Comparison of ENCODE assay signal across 7 cellular contexts in genomic region chr3:184371570-184372018, GRCh38. TPM values are rescaled to one million over a fixed set of nuclear protein-coding genes. Genes with fewer than 3 reads are reported as not detected.
DNase-seq lines count a peak whose midpoint lies in the region; ATAC-seq, FAIRE-seq and TF ChIP-seq lines count a peak whose summit lies in the region.

No MANE protein-coding gene starts in this region.

- TF ChIP-seq POLR2A in GM12891 (IDR thresholded peaks at IDR 0.05; ENCODE audit: low read depth, low read length) = no peak

- ATAC-seq in HG03108 (IDR thresholded peaks at IDR 0.05; ENCODE audit: unreplicated experiment) = peak; percentile 72

- DNase-seq in GM12891 (ENCODE audit: insufficient read length, low spot score) = peak; percentile 73
- peak; percentile 83 for DNase-seq in NCI-H2171 treated with DMSO at 0.1 percent for 48 hours (lab: John Stamatoyannopoulos, UW)
- DNase-seq in UCSD-AML1 (lab: John Stamatoyannopoulos, UW; ENCODE audit: unreplicated experiment) = peak; percentile 68
- peak; percentile 83 for DNase-seq in bronchial epithelial cell (ENCODE audit: low read depth)
- peak; percentile 94 for DNase-seq in islet precursor cell
- DNase-seq in stimulated activated CD4-positive, alpha-beta T cell treated with anti-CD3 and anti-CD28 coated beads, Interleukin-15, amount 100 ng/mL, for 48 hours (ENCODE audit: low read depth in 2 of 2) = peak; percentile 40 to 51

- H3K36me3 ChIP-seq in bronchial epithelial cell (ENCODE audit: control insufficient read depth, insufficient read depth, low read length) = peaks cover 13% of the 10 kb centered on the region

- TF ChIP-seq CTCF in bronchial epithelial cell (IDR thresholded peaks at IDR 0.05; ENCODE audit: insufficient read depth, low read length, severe bottlenecking) = peak; percentile 98

- peak; percentile 83 for FAIRE-seq in GM12891 (lab: Jason Lieb, UNC)
- no peak for FAIRE-seq in bronchial epithelial cell (lab: Jason Lieb, UNC)

- H3K27me3 ChIP-seq in bronchial epithelial cell (ENCODE audit: control insufficient read depth, insufficient read depth, low read length) = peaks cover 9% of the 10 kb centered on the region

- no peak overlapping the region for H3K4me3 ChIP-seq in bronchial epithelial cell (ENCODE audit: low read depth, low read length)

TF ChIP-seq in GM12891, 5 proteins besides CTCF, POLR2A, EP300 and RAD21:
- TF ChIP-seq PAX5 (IDR thresholded peaks at IDR 0.05; ENCODE audit: insufficient read depth, low read length, severe bottlenecking) (no peak), SPI1 (IDR thresholded peaks at IDR 0.05; ENCODE audit: low read depth, low read length) (peak; percentile 67)

RNA-seq across cellular contexts. Expression of gene THPO, which starts 6.4 kb away (rescaled TPM):
- not detected for polyA plus RNA-seq in GM12891 (2012; ENCODE audit: low read depth, missing spikeins)
- total RNA-seq in bronchial epithelial cell = not detected in 2 replicates

RNA-seq across cellular contexts. Expression of gene CHRD, which starts 8.3 kb away (rescaled TPM):
- polyA plus RNA-seq in GM12891 (2012; ENCODE audit: low read depth, missing spikeins) = 0.05 TPM
- not detected in 2 replicates for total RNA-seq in bronchial epithelial cell

RNA-seq across cellular contexts. Expression of gene POLR2H, which starts 10.1 kb away (rescaled TPM):
- 93.5 TPM for polyA plus RNA-seq in GM12891 (2012; ENCODE audit: low read depth, missing spikeins)
- 48.4 and 112 TPM in 2 replicates for total RNA-seq in bronchial epithelial cell

RNA-seq across cellular contexts. Expression of gene CLCN2, which starts 10.2 kb away (rescaled TPM):
- 0.73 TPM for polyA plus RNA-seq in GM12891 (2012; ENCODE audit: low read depth, missing spikeins)
- total RNA-seq in bronchial epithelial cell = 2.0 and 2.1 TPM in 2 replicates

RNA-seq across cellular contexts. Expression of gene FAM131A, which starts 34.2 kb away (rescaled TPM):
- polyA plus RNA-seq in GM12891 (2012; ENCODE audit: low read depth, missing spikeins) = 2.1 TPM
- 18.2 and 25.5 TPM in 2 replicates for total RNA-seq in bronchial epithelial cell
